ENCODE assay signal across 9 cellular contexts in genomic region chr1:225998560-225999226, GRCh38. TPM values are rescaled to one million over a fixed set of nuclear protein-coding genes. Genes with fewer than 3 reads are reported as not detected.
A peak's percentile ranks its signal among the peaks of the same experiment; 100 is the strongest.
DNase-seq lines count a peak whose midpoint lies in the region; ATAC-seq, FAIRE-seq and TF ChIP-seq lines count a peak whose summit lies in the region.
"Had no signal": no experiment of that assay in that cellular context is flagged by ENCODE, and none has a peak within 500 bp of the region (broad histone marks: within the 10 kb centered on the region; RNA-seq: fewer than 3 reads in every experiment).

No MANE protein-coding gene starts in this region.

- no peaks in the 10 kb centered on the region for H3K9me2 ChIP-seq in HCT116 (ENCODE audit: insufficient read depth)

- no peaks in the 10 kb centered on the region for H3K9me3 ChIP-seq in CD8-positive, alpha-beta memory T cell (ENCODE audit: low read length)
- H3K9me3 ChIP-seq in HCT116 (ENCODE audit: control insufficient read depth in 1 of 2, insufficient read depth in 1 of 2, low read depth in 1 of 2, low read length in 2 of 2) (no peaks in the 10 kb centered on the region), endothelial cell of umbilical vein (replicated peaks; ENCODE audit: control insufficient read depth, insufficient read depth, low read length) (no peaks in the 10 kb centered on the region)

- no peak for FAIRE-seq in endothelial cell of umbilical vein (lab: Jason Lieb, UNC)

- TF ChIP-seq POLR2A in HCT116 (IDR thresholded peaks at IDR 0.05; ENCODE audit: borderline replicate concordance, extremely low read depth, insufficient read depth, insufficient read length) (no peak), endothelial cell of umbilical vein (IDR thresholded peaks at IDR 0.05; ENCODE audit: low read depth, low read length) (no peak)

- peak overlapping the region; percentile 92 for H3K4me2 ChIP-seq in HCT116 (ENCODE audit: low read length)
- peak overlapping the region; percentile 91 for H3K4me2 ChIP-seq in endothelial cell of umbilical vein (ENCODE audit: insufficient read depth, low read length)

- no peaks in the 10 kb centered on the region for H3K27me3 ChIP-seq in CD8-positive, alpha-beta memory T cell (ENCODE audit: insufficient read depth, low read length, poor library complexity, severe bottlenecking)
- H3K27me3 ChIP-seq in HCT116 (ENCODE audit: insufficient read depth, low read length) (no peaks in the 10 kb centered on the region), endothelial cell of umbilical vein (ENCODE audit: control insufficient read depth in 2 of 2, insufficient read depth in 2 of 2, low read length in 2 of 2) (no peaks in the 10 kb centered on the region)

- H3K4me1 Mint-ChIP-seq in CD8-positive, alpha-beta memory T cell, result peaks cover 54 to 84% (median 80%) of the 10 kb centered on the region in 3 donors
- H3K4me1 Mint-ChIP-seq in natural killer cell treated with Interleukin-12 subunit alpha and Interleukin-12 subunit beta and Interleukin-15 and Interleukin-18, amount 100 ng/mL, for 72 hours (ENCODE audit: low read depth in 2 of 2), result peaks cover 54 to 68% of the 10 kb centered on the region in 2 donors

- H3K4me1 ChIP-seq in CD8-positive, alpha-beta memory T cell (ENCODE audit: insufficient read depth, low read length), result peaks cover 75% of the 10 kb centered on the region
- peaks cover 22 to 36% of the 10 kb centered on the region in 2 experiments for H3K4me1 ChIP-seq in HCT116 (ENCODE audit: control insufficient read depth in 1 of 2, insufficient read depth in 2 of 2, low read length in 2 of 2)
- peaks cover 52% of the 10 kb centered on the region for H3K4me1 ChIP-seq in endothelial cell of umbilical vein (ENCODE audit: control insufficient read depth, extremely low read depth, insufficient read depth, low read length)

- no peak overlapping the region for H2AFZ ChIP-seq in HCT116 (ENCODE audit: low read depth, low read length, poor library complexity, severe bottlenecking)
- peak overlapping the region; percentile 67 for H2AFZ ChIP-seq in endothelial cell of umbilical vein (ENCODE audit: low read depth, low read length)

- BruUV-seq in HCT116 (replicated peaks; lab: Mats Ljungman, UMichigan) (TSS peak; percentile 73), endothelial cell of umbilical vein (replicated peaks; lab: Mats Ljungman, UMichigan) (TSS peak; percentile 49)

- no peaks in the 10 kb centered on the region for H3K9me1 ChIP-seq in endothelial cell of umbilical vein (replicated peaks; ENCODE audit: control insufficient read depth, extremely low read depth, insufficient read depth, low read length)

- TF ChIP-seq RAD21 in HCT116 (IDR thresholded peaks at IDR 0.05; ENCODE audit: low read depth), result no peak

- H3K4me3 ChIP-seq in CD8-positive, alpha-beta memory T cell (ENCODE audit: low read length), result peak overlapping the region; percentile 79
- H3K4me3 ChIP-seq in HCT116 (replicated peaks in 1 of 2; ENCODE audit: low read depth in 1 of 2, low read length in 2 of 2), result peak overlapping the region; percentile 96 to 98
- H3K4me3 ChIP-seq in endothelial cell of umbilical vein (replicated peaks in 1 of 3; ENCODE audit: insufficient read depth in 1 of 3, low read depth in 1 of 3, low read length in 3 of 3), result peak overlapping the region; percentile 75 to 97 (median 90)

- intact Hi-C loops in HCT116 (cut with micrococcal nuclease), result loop anchor here (1.0 to 5.0 kb wide), 2 partner anchors 64 to 84 kb away; partner anchors contain the start of gene H3-3A
- intact Hi-C loops in endothelial cell of umbilical vein (cut with micrococcal nuclease), result loop anchor here (1.0 to 5.0 kb wide), 4 partner anchors 64 to 343 kb away; partner anchors contain the start of genes ACBD3 and H3-3A
- intact Hi-C loops in posterior vena cava (cut with DNase I), result loop anchor here in 1 of 2 donors (5.0 kb wide), 1 partner anchor 64 kb away; the partner anchor contains the start of gene H3-3A

- dilution Hi-C loops in endothelial cell of umbilical vein (cut with MboI; ENCODE audit: extremely low pct_ligation_motif_present, low sequenced_read_pairs), result no loop called here

- H3K9me3 Mint-ChIP-seq in CD8-positive, alpha-beta memory T cell, result no peaks in the 10 kb centered on the region
- peaks cover 2% of the 10 kb centered on the region for H3K9me3 Mint-ChIP-seq in natural killer cell treated with Interleukin-12 subunit alpha and Interleukin-12 subunit beta and Interleukin-15 and Interleukin-18, amount 100 ng/mL, for 72 hours

- peak overlapping the region; percentile 99 for H3K27ac ChIP-seq in CD8-positive, alpha-beta memory T cell (ENCODE audit: low read depth, low read length)
- H3K27ac ChIP-seq in HCT116 (ENCODE audit: low read depth, low read length) (peak overlapping the region; percentile 50), endothelial cell of umbilical vein (ENCODE audit: insufficient read depth, low read depth, low read length) (peak overlapping the region; percentile 90)

- no peaks in the 10 kb centered on the region for H4K20me1 ChIP-seq in HCT116 (ENCODE audit: insufficient read depth)
- no peaks in the 10 kb centered on the region for H4K20me1 ChIP-seq in endothelial cell of umbilical vein (replicated peaks; ENCODE audit: control insufficient read depth, extremely low read depth, insufficient read depth, low read length)

- H3K27ac Mint-ChIP-seq in CD8-positive, alpha-beta memory T cell, result peak overlapping the region; percentile 96 to 100 (median 100)
- H3K27ac Mint-ChIP-seq in natural killer cell treated with Interleukin-12 subunit alpha and Interleukin-12 subunit beta and Interleukin-15 and Interleukin-18, amount 100 ng/mL, for 72 hours, result peak overlapping the region; percentile 99 to 100

- DNase-seq in CD8-positive, alpha-beta memory T cell, result no peak
- DNase-seq in HCT116 (ENCODE audit: low read depth, low spot score) (no peak), RPMI7951 (ENCODE audit: low read depth) (peak; percentile 28), endothelial cell of umbilical vein (ENCODE audit: low read depth, low spot score) (peak; percentile 49), glomerular visceral epithelial cell (ENCODE audit: extremely low spot score) (no peak), posterior vena cava (ENCODE audit: low spot score) (no peak), middle frontal gyrus (ENCODE audit: extremely low spot score, low spot score) (no peak)
- DNase-seq in natural killer cell treated with Interleukin-12 subunit alpha and Interleukin-12 subunit beta and Interleukin-15 and Interleukin-18, amount 100 ng/mL, for 72 hours (ENCODE audit: low spot score), result no peak

- CTCF ChIA-PET in CD8-positive, alpha-beta memory T cell (lab: Charles Lee), result interaction anchor here (0.8 to 3.5 kb wide), 5 partner anchors 11 to 66 kb away, joined by 3 to 33 read pairs (median 13); partner anchors contain the start of gene H3-3A
- CTCF ChIA-PET in HCT116 (lab: Charles Lee) (interaction anchor here (1.0 to 1.5 kb wide), 3 partner anchors 11 to 66 kb away, joined by 3 to 7 read pairs (median 6); no protein-coding TSS in a partner anchor), endothelial cell of umbilical vein (lab: Charles Lee) (interaction anchor here (1.2 to 4.3 kb wide), 5 partner anchors 8 to 66 kb away, joined by 4 to 27 read pairs (median 9); partner anchors contain the start of gene H3-3A)

- H3K4me3 Mint-ChIP-seq in CD8-positive, alpha-beta memory T cell, result peak overlapping the region; percentile 98 to 100 (median 100)
- peak overlapping the region; percentile 97 for H3K4me3 Mint-ChIP-seq in natural killer cell treated with Interleukin-12 subunit alpha and Interleukin-12 subunit beta and Interleukin-15 and Interleukin-18, amount 100 ng/mL, for 72 hours

- H3K36me3 ChIP-seq in CD8-positive, alpha-beta memory T cell (ENCODE audit: insufficient read depth, low read length), result peaks cover 18% of the 10 kb centered on the region
- peaks cover 7 to 16% of the 10 kb centered on the region in 2 experiments; a peak in 3 of 4 replicates for H3K36me3 ChIP-seq in HCT116 (ENCODE audit: control insufficient read depth in 1 of 2, insufficient read depth in 2 of 2, low read length in 2 of 2)
- H3K36me3 ChIP-seq in endothelial cell of umbilical vein (ENCODE audit: control insufficient read depth in 2 of 2, extremely low read depth in 1 of 2, insufficient read depth in 2 of 2, low read length in 2 of 2), result no peaks in the 10 kb centered on the region

- POLR2A ChIA-PET in CD8-positive, alpha-beta memory T cell (lab: Charles Lee), result interaction anchor here (0.7 to 2.8 kb wide), 16 partner anchors 10 to 571 kb away, joined by 3 to 171 read pairs (median 6); partner anchors contain the start of genes H3-3A, LBR, PYCR2 and SRP9
- POLR2A ChIA-PET in HCT116 (lab: Charles Lee) (interaction anchor here (0.6 to 2.1 kb wide), 13 partner anchors 10 to 570 kb away, joined by 3 to 18 read pairs (median 4); partner anchors contain the start of genes H3-3A, PYCR2 and TMEM63A), endothelial cell of umbilical vein (lab: Charles Lee) (interaction anchor here (0.7 to 1.4 kb wide), 11 partner anchors 11 to 573 kb away, joined by 3 to 29 read pairs (median 4); partner anchors contain the start of genes H3-3A, PYCR2 and SRP9)

- ATAC-seq in HCT116, result peak; percentile 47
- ATAC-seq in natural killer cell treated with Interleukin-12 subunit alpha and Interleukin-12 subunit beta and Interleukin-15 and Interleukin-18, amount 100 ng/mL, for 72 hours, result peak; percentile 5 to 33

- H3K9ac ChIP-seq in HCT116 (ENCODE audit: low read length) (peak overlapping the region; percentile 96), endothelial cell of umbilical vein (replicated peaks; ENCODE audit: extremely low read depth, insufficient read depth, low read length) (peak overlapping the region; percentile 98)

- TF ChIP-seq CTCF in HCT116 (IDR thresholded peaks at IDR 0.05 in 2 of 3, conservative IDR thresholded peaks at IDR 0.05 in 1 of 3; ENCODE audit: borderline replicate concordance in 1 of 3, insufficient read depth in 1 of 3, low read depth in 2 of 3, low read length in 2 of 3), result no peak
- TF ChIP-seq CTCF in endothelial cell of umbilical vein (IDR thresholded peaks at IDR 0.05; ENCODE audit: extremely low read depth in 1 of 2, insufficient read depth in 1 of 2, low read depth in 1 of 2, low read length in 2 of 2), result no peak

- peaks cover 3 to 44% (median 13%) of the 10 kb centered on the region in 3 donors for H3K36me3 Mint-ChIP-seq in CD8-positive, alpha-beta memory T cell
- peaks cover 24% of the 10 kb centered on the region for H3K36me3 Mint-ChIP-seq in natural killer cell treated with Interleukin-12 subunit alpha and Interleukin-12 subunit beta and Interleukin-15 and Interleukin-18, amount 100 ng/mL, for 72 hours

- peaks cover 0 to 1% of the 10 kb centered on the region in 2 donors for H3K27me3 Mint-ChIP-seq in CD8-positive, alpha-beta memory T cell
- H3K27me3 Mint-ChIP-seq in natural killer cell treated with Interleukin-12 subunit alpha and Interleukin-12 subunit beta and Interleukin-15 and Interleukin-18, amount 100 ng/mL, for 72 hours, result no peaks in the 10 kb centered on the region

- H3K79me2 ChIP-seq in HCT116 (ENCODE audit: insufficient read depth, low read length) (peaks cover 55% of the 10 kb centered on the region), endothelial cell of umbilical vein (ENCODE audit: control insufficient read depth, insufficient read depth, low read length) (peaks cover 46% of the 10 kb centered on the region)

- RAD21 ChIA-PET in HCT116 (lab: Charles Lee; ENCODE audit: low non-redundant PET in 1 of 2, low total read pairs in 2 of 2, uncharacterized antibody in 2 of 2, unreplicated experiment in 2 of 2), result no interaction called here

RNA-seq across cellular contexts. Expression of gene SDE2, which starts 0.5 kb away (rescaled TPM):
- 10 to 100 TPM; 23.4 to 23.6 TPM for total RNA-seq in CD8-positive, alpha-beta memory T cell
- 8.4 TPM for polyA plus RNA-seq in CD8-positive, alpha-beta memory T cell
- total RNA-seq in HCT116 (2021; ENCODE audit: unreplicated experiment) (22.5 TPM), endothelial cell of umbilical vein (15.9 and 16.1 TPM in 2 replicates), posterior vena cava (10 to 100 TPM; 17.9 to 18.0 TPM)
- polyA plus RNA-seq in HCT116 (2012), result 7.5 and 9.6 TPM in 2 replicates
- 10.5 and 14.0 TPM in 2 replicates for total RNA-seq in RPMI7951 (2014; rRNA removed; shearing (Covaris generic))
- polyA plus RNA-seq in endothelial cell of umbilical vein, result 8.3 and 11.9 TPM in 2 replicates
- polyA plus RNA-seq in endothelial cell of umbilical vein (2011; cell fraction: cytosol; rRNA removed), result 8.7 and 9.1 TPM in 2 replicates
- polyA plus RNA-seq in endothelial cell of umbilical vein (2011; cell fraction: nucleus; rRNA removed), result 11.0 and 14.9 TPM in 2 replicates
- 7.2 and 8.1 TPM in 2 replicates for polyA plus RNA-seq in endothelial cell of umbilical vein (2012)
- 10.1 and 10.2 TPM in 2 replicates for polyA minus RNA-seq in endothelial cell of umbilical vein
- 11.5 TPM for polyA minus RNA-seq in endothelial cell of umbilical vein (2011; cell fraction: cytosol; rRNA and poly(A)+ RNA removed)
- polyA minus RNA-seq in endothelial cell of umbilical vein (2011; cell fraction: nucleus; rRNA and poly(A)+ RNA removed), result 10.6 and 11.9 TPM in 2 replicates
- total RNA-seq in natural killer cell treated with Interleukin-12 subunit alpha and Interleukin-12 subunit beta and Interleukin-15 and Interleukin-18, amount 100 ng/mL, for 72 hours, result 10 to 100 TPM; 25.5 to 30.4 TPM

RNA-seq across cellular contexts. Expression of gene LEFTY2, which starts 57.7 kb away (rescaled TPM):
- total RNA-seq in CD8-positive, alpha-beta memory T cell, result not detected
- polyA plus RNA-seq in CD8-positive, alpha-beta memory T cell, result not detected
- total RNA-seq in HCT116 (2021; ENCODE audit: unreplicated experiment), result not detected
- not detected in 2 replicates for polyA plus RNA-seq in HCT116 (2012)
- not detected in 2 replicates for total RNA-seq in RPMI7951 (2014; rRNA removed; shearing (Covaris generic))
- not detected in 2 replicates for total RNA-seq in endothelial cell of umbilical vein
- 0.03 and 0.06 TPM in 2 replicates for polyA plus RNA-seq in endothelial cell of umbilical vein
- polyA plus RNA-seq in endothelial cell of umbilical vein (2011; cell fraction: cytosol; rRNA removed), result 0.13 TPM in 1 of 2 replicates, not detected in the other
- polyA plus RNA-seq in endothelial cell of umbilical vein (2011; cell fraction: nucleus; rRNA removed), result 0.06 TPM in 1 of 2 replicates, not detected in the other
- polyA plus RNA-seq in endothelial cell of umbilical vein (2012), result not detected in 2 replicates
- polyA minus RNA-seq in endothelial cell of umbilical vein, result not detected in 2 replicates
- polyA minus RNA-seq in endothelial cell of umbilical vein (2011; cell fraction: cytosol; rRNA and poly(A)+ RNA removed), result not detected
- polyA minus RNA-seq in endothelial cell of umbilical vein (2011; cell fraction: nucleus; rRNA and poly(A)+ RNA removed), result not detected in 2 replicates
- not detected for total RNA-seq in natural killer cell treated with Interleukin-12 subunit alpha and Interleukin-12 subunit beta and Interleukin-15 and Interleukin-18, amount 100 ng/mL, for 72 hours
- 1 to 10 TPM; 3.4 to 4.2 TPM for total RNA-seq in posterior vena cava
- total RNA-seq: T-helper 1 cell treated with Interleukin-12 subunit alpha and Interleukin-12 subunit beta and Interleukin-4 antibody, amounts not matched to agents 30 ng/mL and 1 ng/mL, for 36 hours had no signal

Comparison
In these comparisons a context has a peak if more than half of its experiments do, and no peak if none do; other contexts are left out.
1. DNase-seq: peak in RPMI7951 (single experiment) and endothelial cell of umbilical vein (single experiment); none in CD8-positive, alpha-beta memory T cell (0 of 5), HCT116 (single experiment), natural killer cell treated with Interleukin-12 subunit alpha and Interleukin-12 subunit beta and Interleukin-15 and Interleukin-18, amount 100 ng/mL, for 72 hours (single experiment), glomerular visceral epithelial cell (single experiment), posterior vena cava (single experiment) and middle frontal gyrus (single experiment).
2. Peak in every context shown above with its lines, with median percentiles within 50 percentile points of each other: H3K27ac ChIP-seq and H3K4me3 ChIP-seq.